Comparison of ENCODE assay signal across 25 cellular contexts in genomic region chr22:40023226-40023925, GRCh38. TPM values are rescaled to one million over a fixed set of nuclear protein-coding genes. Genes with fewer than 3 reads are reported as not detected.
DNase-seq lines count a peak whose midpoint lies in the region; ATAC-seq, FAIRE-seq and TF ChIP-seq lines count a peak whose summit lies in the region.
"Had no signal": no experiment of that assay in that cellular context is flagged by ENCODE, and none has a peak within 500 bp of the region (broad histone marks: within the 10 kb centered on the region; RNA-seq: fewer than 3 reads in every experiment).

No MANE protein-coding gene starts in this region.

- H3K36me3 ChIP-seq in BLaER1 (no peaks in the 10 kb centered on the region), GM23338 (ENCODE audit: insufficient read depth) (peaks cover 4% of the 10 kb centered on the region; the same call in 1 of the 2 replicates), neural cell (ENCODE audit: insufficient read depth, low read length) (no peaks in the 10 kb centered on the region), heart right ventricle (no peaks in the 10 kb centered on the region)
- H3K36me3 ChIP-seq: left ventricle myocardium inferior, MG63, ovary had no signal

- peaks cover 26% of the 10 kb centered on the region for H3K36me3 Mint-ChIP-seq in GM23338 (ENCODE audit: low read depth)
- H3K36me3 Mint-ChIP-seq: brain; CD14-positive monocyte; immature natural killer cell; naive thymus-derived CD4-positive, alpha-beta T cell; stimulated activated memory B cell treated with anti-CD40 and anti-IgM and Interleukin-4, amounts not matched to agents 10 μg/mL and 1 μg/mL and 100 μg/mL, for 72 hours had no signal

- peaks cover 62% of the 10 kb centered on the region for H3K4me1 ChIP-seq in BLaER1
- no peaks in the 10 kb centered on the region for H3K4me1 ChIP-seq in GM23338 (ENCODE audit: insufficient read depth)
- peaks cover 0 to 8% (median 6%) of the 10 kb centered on the region in 9 donors for H3K4me1 ChIP-seq in heart right ventricle

- peak; percentile 38 for TF ChIP-seq RAD21 in neural cell (conservative IDR thresholded peaks at IDR 0.05)

- H3K27me3 ChIP-seq in BLaER1 (no peaks in the 10 kb centered on the region), GM23338 (ENCODE audit: insufficient read depth) (no peaks in the 10 kb centered on the region), neural cell (ENCODE audit: insufficient read depth, low read depth, low read length) (no peaks in the 10 kb centered on the region), heart right ventricle (peaks cover 0 to 12% (median 0%) of the 10 kb centered on the region in 7 donors)
- H3K27me3 ChIP-seq: hepatocyte, MG63, ovary had no signal

- 79 to 80% methylated on average over 21 of the region's 21 CpGs for WGBS in heart right ventricle, 2 donors

- H3K79me2 ChIP-seq in GM23338 (replicated peaks; ENCODE audit: insufficient read depth), result no peaks in the 10 kb centered on the region
- H3K79me2 ChIP-seq in neural cell (replicated peaks; ENCODE audit: insufficient read depth, low read length), result no peaks in the 10 kb centered on the region

- H3K9me2 ChIP-seq in GM23338 (ENCODE audit: insufficient read depth) (no peaks in the 10 kb centered on the region), neural cell (ENCODE audit: insufficient read depth, low read length) (no peaks in the 10 kb centered on the region)

- ATAC-seq in GM23338 (no peak), heart right ventricle (no peak), GM18520 (IDR thresholded peaks at IDR 0.05; ENCODE audit: unreplicated experiment) (no peak)
- ATAC-seq: naive thymus-derived CD4-positive, alpha-beta T cell; PC-3; stimulated activated memory B cell treated with anti-CD40 and anti-IgM and Interleukin-4, amounts not matched to agents 10 μg/mL and 1 μg/mL and 100 μg/mL, for 72 hours had no signal

- no peak overlapping the region for H3K9ac ChIP-seq in BLaER1
- H3K9ac ChIP-seq in neural cell (ENCODE audit: low read length), result peak overlapping the region; percentile 48

- intact Hi-C loops in heart right ventricle (cut with DNase I), result loop anchor here in 8 of 10 donors (2.0 to 10.0 kb wide), 10 partner anchors 81 to 491 kb away; partner anchors contain the start of gene RPS19BP1 (in 1 of the 8)

- H2AFZ ChIP-seq in GM23338 (no peak overlapping the region), neural cell (ENCODE audit: low read depth, low read length) (no peak overlapping the region)
- H2AFZ ChIP-seq: hepatocyte had no signal

- H3F3A ChIP-seq in GM23338 (replicated peaks; ENCODE audit: low read depth) (peaks cover 4% of the 10 kb centered on the region; the same call in 1 of the 2 replicates), neural cell (ENCODE audit: insufficient read depth, low read length, poor library complexity, severe bottlenecking) (no peaks in the 10 kb centered on the region)

- no peak for FAIRE-seq in GM19239 (lab: Jason Lieb, UNC)
- FAIRE-seq: D721Med had no signal

- TF ChIP-seq CTCF in GM23338 (conservative IDR thresholded peaks at IDR 0.05; ENCODE audit: low read depth in 2 of 2), result no peak
- no peak for TF ChIP-seq CTCF in neural cell (IDR thresholded peaks at IDR 0.05; ENCODE audit: poor library complexity, severe bottlenecking)
- TF ChIP-seq CTCF in heart right ventricle (IDR thresholded peaks at IDR 0.05), result no peak

- H3K9me3 Mint-ChIP-seq in GM23338, result no peaks in the 10 kb centered on the region; the same call in 2 of the 3 replicates
- H3K9me3 Mint-ChIP-seq: activated CD8-positive, alpha-beta T cell treated with anti-CD3 and anti-CD28 coated beads for 36 hours; brain; CD14-positive monocyte; immature natural killer cell; naive thymus-derived CD4-positive, alpha-beta T cell; stimulated activated memory B cell treated with anti-CD40 and anti-IgM and Interleukin-4, amounts not matched to agents 10 μg/mL and 1 μg/mL and 100 μg/mL, for 72 hours had no signal

- no peak overlapping the region for H3K4me3 Mint-ChIP-seq in GM23338
- H3K4me3 Mint-ChIP-seq: activated CD8-positive, alpha-beta T cell treated with anti-CD3 and anti-CD28 coated beads for 36 hours; immature natural killer cell; naive thymus-derived CD4-positive, alpha-beta T cell; stimulated activated memory B cell treated with anti-CD40 and anti-IgM and Interleukin-4, amounts not matched to agents 10 μg/mL and 1 μg/mL and 100 μg/mL, for 72 hours had no signal

- H3K27me3 Mint-ChIP-seq in GM23338 (ENCODE audit: insufficient read depth, low read depth, poor library complexity), result peaks cover 7% of the 10 kb centered on the region
- H3K27me3 Mint-ChIP-seq: activated CD8-positive, alpha-beta T cell treated with anti-CD3 and anti-CD28 coated beads for 36 hours; naive thymus-derived CD4-positive, alpha-beta T cell had no signal

- peak overlapping the region; percentile 36; the same call in 1 of the 2 replicates for H3K4me2 ChIP-seq in BLaER1
- H3K4me2 ChIP-seq in GM23338, result no peak overlapping the region
- H3K4me2 ChIP-seq in neural cell (ENCODE audit: low read length), result peak overlapping the region; percentile 22
- H3K4me2 ChIP-seq: hepatocyte had no signal

- H3K27ac Mint-ChIP-seq in GM23338, result no peak overlapping the region
- H3K27ac Mint-ChIP-seq: activated CD8-positive, alpha-beta T cell treated with anti-CD3 and anti-CD28 coated beads for 36 hours; CD14-positive monocyte; immature natural killer cell; stimulated activated memory B cell treated with anti-CD40 and anti-IgM and Interleukin-4, amounts not matched to agents 10 μg/mL and 1 μg/mL and 100 μg/mL, for 72 hours had no signal

- peaks cover 13% of the 10 kb centered on the region for H3K4me1 Mint-ChIP-seq in GM23338
- H3K4me1 Mint-ChIP-seq: CD14-positive monocyte, immature natural killer cell had no signal

- peak; percentile 39 for TF ChIP-seq EP300 in neural cell (conservative IDR thresholded peaks at IDR 0.05; ENCODE audit: poor library complexity, severe bottlenecking)

- no peak overlapping the region for H3K27ac ChIP-seq in BLaER1
- H3K27ac ChIP-seq in GM23338 (ENCODE audit: low read depth), result peak overlapping the region; percentile 63; the same call in 1 of the 2 replicates
- peak overlapping the region; percentile 59 for H3K27ac ChIP-seq in neural cell (ENCODE audit: low read length)
- no peak overlapping the region for H3K27ac ChIP-seq in heart right ventricle
- H3K27ac ChIP-seq: hepatocyte, left ventricle myocardium inferior, ovary had no signal

- no peak for DNase-seq in GM23338 (ENCODE audit: low spot score)
- DNase-seq in NCI-H69 (lab: John Stamatoyannopoulos, UW), result peak; percentile 48
- no peak for DNase-seq in heart right ventricle
- DNase-seq in GM19239 (ENCODE audit: insufficient read length, low spot score), result no peak
- DNase-seq: activated CD4-positive, CD25-positive, alpha-beta regulatory T cell treated with anti-CD3 and anti-CD28 coated beads, Interleukin-2, amount 50 U/mL, for 72 hours; activated gamma-delta T cell; foreskin fibroblast; immature natural killer cell; left ventricle myocardium inferior; naive thymus-derived CD4-positive, alpha-beta T cell; ovary; PC-3; right cardiac atrium; SIG-M5; stimulated activated CD4-positive, alpha-beta T cell treated with anti-CD3 and anti-CD28 coated beads, Interleukin-4, amount 100 ng/mL, for 1 hour had no signal

- H3K4me3 ChIP-seq in BLaER1, result no peak overlapping the region
- no peak overlapping the region for H3K4me3 ChIP-seq in GM23338
- peak overlapping the region; percentile 42 for H3K4me3 ChIP-seq in neural cell (ENCODE audit: low read length)
- H3K4me3 ChIP-seq in heart right ventricle, result no peak overlapping the region
- H3K4me3 ChIP-seq: hepatocyte, left ventricle myocardium inferior, MG63, ovary had no signal

- H4K20me1 ChIP-seq in BLaER1 (no peaks in the 10 kb centered on the region), GM23338 (replicated peaks; ENCODE audit: insufficient read depth) (no peaks in the 10 kb centered on the region; the same call in 1 of the 2 replicates), neural cell (ENCODE audit: insufficient read depth) (no peaks in the 10 kb centered on the region)

- H3K9me3 ChIP-seq in BLaER1 (no peaks in the 10 kb centered on the region), neural cell (ENCODE audit: low read length) (no peaks in the 10 kb centered on the region), heart right ventricle (no peaks in the 10 kb centered on the region)
- H3K9me3 ChIP-seq: left ventricle myocardium inferior, MG63, ovary had no signal

TF ChIP-seq in GM23338, 12 proteins besides CTCF, POLR2A, EP300 and RAD21 (continues in another document):
- TF ChIP-seq ZNF114 (CRISPR knock-in tag; IDR thresholded peaks at IDR 0.05) (no peak), JUNB (IDR thresholded peaks at IDR 0.05; ENCODE audit: unreplicated experiment) (no peak), POLR2AphosphoS5 (IDR thresholded peaks at IDR 0.05; ENCODE audit: low read depth) (no peak), ZNF331 (CRISPR knock-in tag; IDR thresholded peaks at IDR 0.05; ENCODE audit: low read depth) (no peak)

TF ChIP-seq in neural cell, 6 proteins besides CTCF, POLR2A, EP300 and RAD21 (continues in another document):
- TF ChIP-seq, protein P1, sequence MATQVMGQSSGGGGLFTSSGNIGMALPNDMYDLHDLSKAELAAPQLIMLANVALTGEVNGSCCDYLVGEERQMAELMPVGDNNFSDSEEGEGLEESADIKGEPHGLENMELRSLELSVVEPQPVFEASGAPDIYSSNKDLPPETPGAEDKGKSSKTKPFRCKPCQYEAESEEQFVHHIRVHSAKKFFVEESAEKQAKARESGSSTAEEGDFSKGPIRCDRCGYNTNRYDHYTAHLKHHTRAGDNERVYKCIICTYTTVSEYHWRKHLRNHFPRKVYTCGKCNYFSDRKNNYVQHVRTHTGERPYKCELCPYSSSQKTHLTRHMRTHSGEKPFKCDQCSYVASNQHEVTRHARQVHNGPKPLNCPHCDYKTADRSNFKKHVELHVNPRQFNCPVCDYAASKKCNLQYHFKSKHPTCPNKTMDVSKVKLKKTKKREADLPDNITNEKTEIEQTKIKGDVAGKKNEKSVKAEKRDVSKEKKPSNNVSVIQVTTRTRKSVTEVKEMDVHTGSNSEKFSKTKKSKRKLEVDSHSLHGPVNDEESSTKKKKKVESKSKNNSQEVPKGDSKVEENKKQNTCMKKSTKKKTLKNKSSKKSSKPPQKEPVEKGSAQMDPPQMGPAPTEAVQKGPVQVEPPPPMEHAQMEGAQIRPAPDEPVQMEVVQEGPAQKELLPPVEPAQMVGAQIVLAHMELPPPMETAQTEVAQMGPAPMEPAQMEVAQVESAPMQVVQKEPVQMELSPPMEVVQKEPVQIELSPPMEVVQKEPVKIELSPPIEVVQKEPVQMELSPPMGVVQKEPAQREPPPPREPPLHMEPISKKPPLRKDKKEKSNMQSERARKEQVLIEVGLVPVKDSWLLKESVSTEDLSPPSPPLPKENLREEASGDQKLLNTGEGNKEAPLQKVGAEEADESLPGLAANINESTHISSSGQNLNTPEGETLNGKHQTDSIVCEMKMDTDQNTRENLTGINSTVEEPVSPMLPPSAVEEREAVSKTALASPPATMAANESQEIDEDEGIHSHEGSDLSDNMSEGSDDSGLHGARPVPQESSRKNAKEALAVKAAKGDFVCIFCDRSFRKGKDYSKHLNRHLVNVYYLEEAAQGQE (IDR thresholded peaks at IDR 0.05; ENCODE audit: borderline replicate concordance), result no peak

RNA-seq across cellular contexts. Expression of gene FAM83F, which starts 28.6 kb away (rescaled TPM):
- 13.5 and 15.9 TPM in 2 replicates for total RNA-seq in GM23338 (2014; rRNA removed; shearing (Covaris generic))
- 3.5 and 3.7 TPM in 2 replicates for polyA plus RNA-seq in GM23338 (2016; fragmentation: Nextera tagmentation; extraction: Ambion mirVana)
- polyA plus RNA-seq in neural cell, result 0.02 and 0.42 TPM in 2 replicates
- polyA minus RNA-seq in neural cell, result 0.23 TPM in 1 of 2 replicates, not detected in the other
- 1 to 10 TPM; 1.3 to 9.7 (median 3.1) TPM for total RNA-seq in heart right ventricle
- polyA plus RNA-seq in heart right ventricle, result 1 to 10 TPM; 1.1 to 1.2 TPM
- polyA plus RNA-seq: immature natural killer cell had no signal

Comparison
In these comparisons a context has a peak if more than half of its experiments do, and no peak if none do; other contexts are left out.
1. H3K27ac ChIP-seq: peak in GM23338 (single experiment) and neural cell (single experiment); none in BLaER1 (single experiment) and heart right ventricle (0 of 10).